In the genomic region with DNA sequence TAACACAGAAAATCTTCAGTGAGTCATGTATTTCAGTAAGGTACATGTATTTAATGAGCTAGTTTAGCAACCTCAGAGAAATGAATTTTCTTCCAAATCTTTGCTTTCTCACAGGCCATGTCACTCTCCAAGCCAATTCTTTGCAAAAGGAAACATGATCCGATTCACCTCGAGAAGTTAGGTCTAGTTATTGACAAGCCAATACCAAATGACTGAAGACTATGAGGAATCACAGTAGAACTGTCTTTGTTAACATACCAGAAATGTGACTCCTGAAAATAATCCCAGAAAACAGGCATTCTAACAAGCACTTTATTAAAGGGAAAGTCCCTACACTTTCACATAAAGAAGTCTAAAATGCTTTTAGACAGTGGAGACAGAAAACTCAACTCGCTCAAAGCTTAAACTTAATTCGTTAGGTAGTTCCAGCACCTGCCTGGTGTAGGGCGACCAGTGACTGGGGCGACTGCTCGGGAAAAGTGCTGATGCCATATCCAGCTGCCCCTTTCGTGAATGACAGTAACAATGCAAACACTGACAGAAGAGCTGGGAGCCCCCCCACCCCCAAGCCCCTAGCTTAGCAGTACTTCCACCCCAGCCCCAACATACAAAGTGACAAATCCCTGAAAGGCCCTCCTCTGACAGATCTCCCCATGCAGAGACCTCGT, we compare ENCODE assay signal across 7 cellular contexts. TPM values are rescaled to one million over a fixed set of nuclear protein-coding genes. Genes with fewer than 3 reads are reported as not detected.
DNase-seq lines count a peak whose midpoint lies in the region; ATAC-seq and TF ChIP-seq lines count a peak whose summit lies in the region.

No MANE protein-coding gene starts in this region.

- H3K27ac Mint-ChIP-seq in activated CD8-positive, alpha-beta T cell treated with anti-CD3 and anti-CD28 coated beads, Interleukin-2, amount 10 ng/mL, durations not matched to agents 7 days and 5 days, result peak overlapping the region; percentile 86

- peak overlapping the region; percentile 93 for H3K4me3 Mint-ChIP-seq in activated CD8-positive, alpha-beta T cell treated with anti-CD3 and anti-CD28 coated beads, Interleukin-2, amount 10 ng/mL, durations not matched to agents 7 days and 5 days

- H3K4me3 ChIP-seq in HL-60 (replicated peaks; ENCODE audit: insufficient read depth, low read length), result peak overlapping the region; percentile 87

- no peaks in the 10 kb centered on the region for H3K9me3 Mint-ChIP-seq in activated CD8-positive, alpha-beta T cell treated with anti-CD3 and anti-CD28 coated beads, Interleukin-2, amount 10 ng/mL, durations not matched to agents 7 days and 5 days (ENCODE audit: insufficient read depth)

- CTCF ChIA-PET in activated CD8-positive, alpha-beta T cell treated with anti-CD3 and anti-CD28 coated beads, Interleukin-2, amount 10 ng/mL, durations not matched to agents 7 days and 5 days (lab: Charles Lee), result interaction anchor here (0.6 to 2.2 kb wide), 4 partner anchors 13 to 121 kb away, joined by 3 to 10 read pairs (median 6); partner anchors contain the start of gene DPY30

- peaks cover 28% of the 10 kb centered on the region for H3K36me3 Mint-ChIP-seq in activated CD8-positive, alpha-beta T cell treated with anti-CD3 and anti-CD28 coated beads, Interleukin-2, amount 10 ng/mL, durations not matched to agents 7 days and 5 days (ENCODE audit: low read depth)

- no peaks in the 10 kb centered on the region for H3K27me3 ChIP-seq in HL-60 (ENCODE audit: insufficient read depth, poor library complexity, severe bottlenecking)

- no peak for TF ChIP-seq CTCF in HL-60 (IDR thresholded peaks at IDR 0.05; ENCODE audit: insufficient read depth, low read length)

- peak; percentile 9 for DNase-seq in DMS79 (lab: John Stamatoyannopoulos, UW)
- DNase-seq in HL-60 (ENCODE audit: low read depth in 1 of 2, low spot score in 1 of 2), result peak in 1 of 2 experiments; percentile 22
- no peak for DNase-seq in activated CD8-positive, alpha-beta T cell treated with anti-CD3 and anti-CD28 coated beads, Interleukin-2, amount 10 ng/mL, durations not matched to agents 7 days and 5 days
- peak; percentile 24 for DNase-seq in globus pallidus (ENCODE audit: low spot score)
- peak; percentile 27 for DNase-seq in retina

- no peaks in the 10 kb centered on the region for H3K27me3 Mint-ChIP-seq in activated CD8-positive, alpha-beta T cell treated with anti-CD3 and anti-CD28 coated beads, Interleukin-2, amount 10 ng/mL, durations not matched to agents 7 days and 5 days (ENCODE audit: low read depth)

- peaks cover 53% of the 10 kb centered on the region for H3K4me1 Mint-ChIP-seq in activated CD8-positive, alpha-beta T cell treated with anti-CD3 and anti-CD28 coated beads, Interleukin-2, amount 10 ng/mL, durations not matched to agents 7 days and 5 days (ENCODE audit: low read depth)

- H3K27ac ChIP-seq in HL-60 (replicated peaks), result peak overlapping the region; percentile 93

- POLR2A ChIA-PET in activated CD8-positive, alpha-beta T cell treated with anti-CD3 and anti-CD28 coated beads, Interleukin-2, amount 10 ng/mL, durations not matched to agents 7 days and 5 days (lab: Charles Lee), result interaction anchor here (0.7 to 1.8 kb wide), 7 partner anchors 10 to 290 kb away, joined by 3 to 12 read pairs (median 4); partner anchors contain the start of gene DPY30

- peak; percentile 1 for ATAC-seq in activated CD8-positive, alpha-beta T cell treated with anti-CD3 and anti-CD28 coated beads, Interleukin-2, amount 10 ng/mL, durations not matched to agents 7 days and 5 days
- ATAC-seq in HG03565 (IDR thresholded peaks at IDR 0.05; ENCODE audit: unreplicated experiment), result no peak
- ATAC-seq in HG02798 (IDR thresholded peaks at IDR 0.05; ENCODE audit: poor library complexity, unreplicated experiment), result no peak

RNA-seq across cellular contexts. Expression of gene MEMO1, which starts 1.9 kb away (rescaled TPM):
- 10 to 100 TPM; 50.5 to 51.5 TPM for total RNA-seq in activated CD8-positive, alpha-beta T cell treated with anti-CD3 and anti-CD28 coated beads, Interleukin-2, amount 10 ng/mL, durations not matched to agents 7 days and 5 days

RNA-seq across cellular contexts. Expression of gene DPY30, which starts 30.7 kb away (rescaled TPM):
- total RNA-seq in activated CD8-positive, alpha-beta T cell treated with anti-CD3 and anti-CD28 coated beads, Interleukin-2, amount 10 ng/mL, durations not matched to agents 7 days and 5 days, result 10 to 100 TPM; 70.0 to 71.3 TPM

RNA-seq across cellular contexts. Expression of gene SPAST, which starts 54.4 kb away (rescaled TPM):
- total RNA-seq in activated CD8-positive, alpha-beta T cell treated with anti-CD3 and anti-CD28 coated beads, Interleukin-2, amount 10 ng/mL, durations not matched to agents 7 days and 5 days, result 10 to 100 TPM; 18.6 to 19.0 TPM
